Comparison of ENCODE assay signal across 1 cellular context in genomic region chr3:172002512-172003078, GRCh38.
TF ChIP-seq lines count a peak whose summit lies in the region.

No MANE protein-coding gene starts in this region.

TF ChIP-seq in SK-N-SH, 30 proteins besides CTCF, POLR2A, EP300 and RAD21 (continued from another document):
- TF ChIP-seq REST (IDR thresholded peaks at IDR 0.05; ENCODE audit: low read depth, low read length) = no peak
- TF ChIP-seq POLR2AphosphoS5 (IDR thresholded peaks at IDR 0.05; ENCODE audit: low read depth, low read length) = no peak
- TF ChIP-seq USF2 (IDR thresholded peaks at IDR 0.05; ENCODE audit: borderline replicate concordance, low read depth, low read length) = no peak
- TF ChIP-seq TCF12 (IDR thresholded peaks at IDR 0.05) = no peak
- no peak for TF ChIP-seq FOSL2 (IDR thresholded peaks at IDR 0.05; ENCODE audit: borderline replicate concordance, low read depth)
- no peak for TF ChIP-seq CHD2 (IDR thresholded peaks at IDR 0.05; ENCODE audit: low read length, partially characterized antibody)
- TF ChIP-seq FOXJ3 (CRISPR knock-in tag; IDR thresholded peaks at IDR 0.05) = no peak
